ENCODE assay signal across 5 cellular contexts in genomic region chrX:415498-415897, GRCh38. TPM values are rescaled to one million over a fixed set of nuclear protein-coding genes. Genes with fewer than 3 reads are reported as not detected.
A peak's percentile ranks its signal among the peaks of the same experiment; 100 is the strongest.
DNase-seq lines count a peak whose midpoint lies in the region; ATAC-seq, FAIRE-seq and TF ChIP-seq lines count a peak whose summit lies in the region.
"Not testable (repeated sequence)": the region's sequence is repeated elsewhere in the genome, so short reads cannot be mapped to it uniquely, and the experiment has no call there.

No MANE protein-coding gene starts in this region.

- not testable (repeated sequence) for FAIRE-seq in H1 (lab: Jason Lieb, UNC)

- not testable (repeated sequence) for H2BK12ac ChIP-seq in H9 (ENCODE audit: insufficient read length, low read depth, low read length); H1 (ENCODE audit: low read depth, low read length)

- not testable (repeated sequence) for H2BK5ac ChIP-seq in H9 (ENCODE audit: insufficient read length, low read length); H1 (ENCODE audit: low read depth, low read length)

- not testable (repeated sequence) for H4K5ac ChIP-seq in H9 (ENCODE audit: insufficient read length, low read depth, low read length); H1 (ENCODE audit: insufficient read length, low read depth, low read length)

- H2BK20ac ChIP-seq in H9 (ENCODE audit: low read depth, low read length, poor library complexity, severe bottlenecking) (peak overlapping the region; percentile 93), H1 (ENCODE audit: low read length) (0 out of 2 replicates have a peak overlapping the region, but pooled peaks have one; percentile 29)

- ATAC-seq in RWPE2 (ENCODE audit: low read depth) = 0 out of 3 replicates have a peak, but pooled peaks have one; percentile 10
- not testable (repeated sequence) for ATAC-seq in left ventricle myocardium superior, lower lobe of right lung

- H3K18ac ChIP-seq in H9 (ENCODE audit: insufficient read length, low read depth, low read length) = not testable (repeated sequence)
- 0 out of 2 replicates have a peak overlapping the region, but pooled peaks have one; percentile 48 for H3K18ac ChIP-seq in H1 (ENCODE audit: extremely low read depth, low read length)

- not testable (repeated sequence) for TF ChIP-seq POLR2A in H1 (IDR thresholded peaks at IDR 0.05; ENCODE audit: control extremely low read depth in 1 of 2, low read depth in 2 of 2, low read length in 2 of 2)

- TF ChIP-seq CTCF in H9 (conservative IDR thresholded peaks at IDR 0.05); RWPE2 (IDR thresholded peaks at IDR 0.05; ENCODE audit: poor library complexity, severe bottlenecking); H1 (IDR thresholded peaks at IDR 0.05; ENCODE audit: control extremely low read depth in 1 of 3, insufficient read depth in 1 of 3, low read depth in 1 of 3, low read length in 3 of 3); lower lobe of right lung (IDR thresholded peaks at IDR 0.05): not testable (repeated sequence)

- H3K9me3 Mint-ChIP-seq in H9 = not testable (repeated sequence)

- not testable (repeated sequence) for H3K27me3 Mint-ChIP-seq in H9 (ENCODE audit: low read depth)

- H3K14ac ChIP-seq in H9 (ENCODE audit: insufficient read depth, low read length); H1 (ENCODE audit: insufficient read length): not testable (repeated sequence)

- peaks cover 15 to 17% of the 10 kb centered on the region in 2 experiments for H3K4me1 Mint-ChIP-seq in H9

- H3K9me3 ChIP-seq in H9 (ENCODE audit: control insufficient read depth, low read depth, low read length); RWPE2 (ENCODE audit: severe bottlenecking); H1 (ENCODE audit: insufficient read depth in 2 of 2, low read depth in 1 of 2, low read length in 1 of 2); lower lobe of right lung: not testable (repeated sequence)

- not testable (repeated sequence) for DNase-seq in H9; RWPE2 (ENCODE audit: low spot score); H1 (ENCODE audit: low read depth in 1 of 2, low spot score in 2 of 2)
- DNase-seq in left ventricle myocardium superior = peak; percentile 8
- DNase-seq in lower lobe of right lung = peak; percentile 9

- peak overlapping the region in 1 of 3 experiments; percentile 95; a peak in 3 of 7 replicates for H3K27ac Mint-ChIP-seq in H9

- not testable (repeated sequence) for H2AK5ac ChIP-seq in H9 (ENCODE audit: insufficient read length, low read length)
- H2AK5ac ChIP-seq in H1 (ENCODE audit: low read depth, low read length) = 0 out of 2 replicates have a peak overlapping the region, but pooled peaks have one; percentile 5

- not testable (repeated sequence) for H3K4ac ChIP-seq in H9 (ENCODE audit: low read depth, low read length); H1 (replicated peaks; ENCODE audit: insufficient read length, low read depth, low read length)

- H3K79me1 ChIP-seq in H9 (ENCODE audit: insufficient read depth, low read depth, low read length, poor library complexity, severe bottlenecking); H1 (ENCODE audit: low read depth, low read length): not testable (repeated sequence)

- H2AFZ ChIP-seq in H9 (ENCODE audit: low read length); H1 (ENCODE audit: low read length): not testable (repeated sequence)

- not testable (repeated sequence) for H4K8ac ChIP-seq in H9 (replicated peaks; ENCODE audit: insufficient read length, low read depth, low read length); H1 (ENCODE audit: extremely low read depth, insufficient read depth, low read length)

- not testable (repeated sequence) for H3K9ac ChIP-seq in H9 (ENCODE audit: extremely low read depth, insufficient read length, low read length); H1 (replicated peaks in 1 of 4; ENCODE audit: extremely low read depth in 1 of 4, low read depth in 3 of 4, low read length in 3 of 4)

- H2BK15ac ChIP-seq in H9 (ENCODE audit: low read depth, low read length); H1 (ENCODE audit: low read length): not testable (repeated sequence)

- not testable (repeated sequence) for H3K4me2 ChIP-seq in H9 (ENCODE audit: insufficient read depth, insufficient read length, low read length); H1 (ENCODE audit: insufficient read depth in 1 of 2, low read depth in 2 of 2, low read length in 2 of 2)

- not testable (repeated sequence) for TF ChIP-seq EP300 in H1 (IDR thresholded peaks at IDR 0.05; ENCODE audit: borderline replicate concordance in 1 of 2, low read depth in 2 of 2, low read length in 2 of 2)

- POLR2A ChIA-PET in H1 (lab: Charles Lee; ENCODE audit: partially characterized antibody) = not testable (repeated sequence)

- H3K27me3 ChIP-seq in H9 (ENCODE audit: insufficient read depth, low read length); RWPE2 (ENCODE audit: insufficient read depth, poor library complexity, severe bottlenecking); H1 (replicated peaks in 1 of 4; ENCODE audit: control insufficient read depth in 3 of 4, extremely low read depth in 1 of 4, insufficient read depth in 3 of 4, low read length in 3 of 4); lower lobe of right lung (ENCODE audit: low read depth): not testable (repeated sequence)

- H3K4me1 ChIP-seq in H9 (ENCODE audit: insufficient read depth, low read length); RWPE2 (ENCODE audit: insufficient read depth, poor library complexity, severe bottlenecking); lower lobe of right lung: not testable (repeated sequence)
- H3K4me1 ChIP-seq in H1 (replicated peaks in 1 of 4; ENCODE audit: control insufficient read depth in 3 of 4, insufficient read depth in 4 of 4, low read length in 3 of 4) = peaks cover 0 to 11% (median 3%) of the 10 kb centered on the region in 4 experiments; a peak in 6 of 7 replicates

- H4K20me1 ChIP-seq in H9 (ENCODE audit: control insufficient read depth, insufficient read depth, insufficient read length); H1 (replicated peaks in 1 of 2; ENCODE audit: control insufficient read depth in 1 of 2, insufficient read depth in 2 of 2, low read length in 2 of 2): not testable (repeated sequence)

- H3K4me3 ChIP-seq in RWPE2 (ENCODE audit: severe bottlenecking); H1 (ENCODE audit: extremely low read depth in 1 of 4, insufficient read depth in 2 of 4, low read depth in 3 of 4, low read length in 4 of 4); lower lobe of right lung: not testable (repeated sequence)

- CTCF ChIA-PET in H1 (lab: Charles Lee; ENCODE audit: partially characterized antibody) = not testable (repeated sequence)

- intact Hi-C loops in left ventricle myocardium superior (cut with micrococcal nuclease); lower lobe of right lung (cut with DNase I): not testable (repeated sequence)

- H3K4me3 Mint-ChIP-seq in H9 = not testable (repeated sequence)

- H3K36me3 Mint-ChIP-seq in H9 (ENCODE audit: insufficient read depth in 1 of 3, low read depth in 3 of 3) = not testable (repeated sequence)

- not testable (repeated sequence) for H3K36me3 ChIP-seq in RWPE2 (ENCODE audit: low read depth); H1 (ENCODE audit: control insufficient read depth in 2 of 4, insufficient read depth in 4 of 4, low read length in 3 of 4); lower lobe of right lung

- H3K56ac ChIP-seq in H9 (ENCODE audit: insufficient read length, low read depth, low read length); H1 (replicated peaks; ENCODE audit: insufficient read length, low read depth, low read length): not testable (repeated sequence)

- H4K91ac ChIP-seq in H9 (ENCODE audit: insufficient read length, low read depth, low read length); H1 (replicated peaks; ENCODE audit: insufficient read length, low read length): not testable (repeated sequence)

- not testable (repeated sequence) for H3T11ph ChIP-seq in H9 (ENCODE audit: low read length)

- not testable (repeated sequence) for TF ChIP-seq RAD21 in H1 (IDR thresholded peaks at IDR 0.05 in 1 of 2, conservative IDR thresholded peaks at IDR 0.05 in 1 of 2; ENCODE audit: low read depth in 2 of 2, low read length in 2 of 2)

- H3K23ac ChIP-seq in H9 (ENCODE audit: insufficient read length, low read depth, low read length); H1 (ENCODE audit: insufficient read length): not testable (repeated sequence)

- WGBS in H9 (ENCODE audit: extremely low coverage, insufficient read length, low lambda C conversion rate) = no CpG with 5 or more reads among the region's 5 CpGs
- WGBS in H1 (ENCODE audit: extremely low coverage in 1 of 2, insufficient coverage in 1 of 2, insufficient read length in 1 of 2, insufficient replicate concordance in 2 of 2, low coverage in 1 of 2, low lambda C conversion rate in 2 of 2, missing lambda C conversion rate in 1 of 2), 2 experiments = 85% methylated on average over 5 of the region's 5 CpGs; no CpG with 5 or more reads in 1 of the 2 experiments

- not testable (repeated sequence) for H3K27ac ChIP-seq in H9 (ENCODE audit: insufficient read length, low read depth, low read length); RWPE2 (ENCODE audit: poor library complexity, severe bottlenecking); H1 (ENCODE audit: low read depth, low read length); lower lobe of right lung

- H2BK120ac ChIP-seq in H9 (ENCODE audit: low read depth, low read length, poor library complexity, severe bottlenecking); H1 (replicated peaks; ENCODE audit: low read depth, low read length): not testable (repeated sequence)

- not testable (repeated sequence) for H3K79me2 ChIP-seq in H9 (ENCODE audit: insufficient read depth, low read length); H1 (ENCODE audit: control insufficient read depth in 1 of 2, insufficient read depth in 2 of 2, low read length in 2 of 2)

- H3K23me2 ChIP-seq in H9 (ENCODE audit: insufficient read length, low read depth, low read length, poor library complexity, severe bottlenecking); H1 (ENCODE audit: low read depth, low read length): not testable (repeated sequence)

RNA-seq across cellular contexts. Expression of gene PPP2R3B, which starts 28.8 kb away (rescaled TPM):
- total RNA-seq in H9 (2021) = 63.3 and 72.1 TPM in 2 replicates
- 84.3 and 86.7 TPM in 2 replicates for total RNA-seq in H1 (2021; fragmentation: NEBNext Ultra II Directional; extraction: Animal tissue kit (Norgen Biotek cat#: 25700))
- 47.6 and 80.1 TPM in 2 replicates for polyA plus RNA-seq in H1 (2011; rRNA removed)
- polyA plus RNA-seq in H1 (2011; cell fraction: cytosol; rRNA removed) = 74.0 TPM
- 265 TPM for polyA plus RNA-seq in H1 (2011; cell fraction: nucleus; rRNA removed)
- 46.6 to 79.9 TPM (median 73.3 TPM) in 4 replicates for polyA plus RNA-seq in H1 (2012, experiment 1 of 2)
- polyA plus RNA-seq in H1 (2012, experiment 2 of 2) = 48.0 TPM
- polyA plus RNA-seq in H1 (2013, experiment 1 of 2) = 41.6 TPM
- polyA plus RNA-seq in H1 (2013, experiment 2 of 2) = 37.4 TPM
- 39.1 and 49.9 TPM in 2 replicates for polyA minus RNA-seq in H1 (2011; rRNA and poly(A)+ RNA removed)
- 56.4 TPM for polyA minus RNA-seq in H1 (2011; cell fraction: cytosol; rRNA and poly(A)+ RNA removed)
- 122 TPM for polyA minus RNA-seq in H1 (2011; cell fraction: nucleus; rRNA and poly(A)+ RNA removed)
- 194 TPM for total RNA-seq in left ventricle myocardium superior
- 11.2 TPM for total RNA-seq in lower lobe of right lung
